ENCODE assay signal across 34 cellular contexts in the genomic region with DNA sequence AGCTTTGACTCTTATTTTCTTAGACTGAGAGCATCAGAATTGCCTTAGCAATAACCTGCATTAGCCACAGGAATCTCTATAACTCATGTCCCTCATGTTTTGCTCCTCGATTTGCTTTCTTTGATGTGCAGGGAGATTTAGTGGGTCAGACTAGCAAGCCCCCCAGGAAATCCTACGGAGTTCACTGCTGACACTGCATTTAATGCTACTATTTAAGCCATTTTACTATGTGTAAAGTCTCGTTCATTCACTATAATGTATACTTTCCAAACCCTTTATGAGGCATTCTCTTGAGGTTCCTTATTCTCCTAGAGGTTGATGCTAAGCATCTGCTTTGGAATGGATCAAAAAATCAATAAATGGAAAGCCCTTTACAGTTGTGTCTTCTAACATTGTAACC. TPM values are rescaled to one million over a fixed set of nuclear protein-coding genes. Genes with fewer than 3 reads are reported as not detected.
"Had no signal": no experiment of that assay in that cellular context is flagged by ENCODE, and none has a peak within 500 bp of the region (broad histone marks: within the 10 kb centered on the region; RNA-seq: fewer than 3 reads in every experiment).

No MANE protein-coding gene starts in this region.

- DNase-seq: Karpas-422, Kasumi-1, MG63, MM.1S, MV-4-11, NCI-H1048, NCI-H1092, NCI-H1105, NCI-H1105 treated with DMSO at 0.1 percent for 48 hours, NCI-H1417 treated with DMSO at 0.1 percent for 48 hours, NCI-H1436, NCI-H1436 treated with DMSO at 0.1 percent for 48 hours, NCI-H146, NCI-H1694, NCI-H1694 treated with DMSO at 0.1 percent for 48 hours, NCI-H187, NCI-H187 treated with DMSO at 0.1 percent for 48 hours, NCI-H1930, NCI-H2029, NCI-H2029 treated with DMSO at 0.1 percent for 48 hours, NCI-H2081, NCI-H2081 treated with DMSO at 0.1 percent for 48 hours, NCI-H2107, NCI-H2171, NCI-H2171 treated with DMSO at 0.1 percent for 48 hours, NCI-H2227 treated with DMSO at 0.1 percent for 48 hours, NCI-H226, NCI-H345, NCI-H446, NCI-H446 treated with DMSO at 0.1 percent for 48 hours, NCI-H510A, NCI-H510A treated with DMSO at 0.1 percent for 48 hours had no signal

- H3K9me3 ChIP-seq: MG63 had no signal

- H3K27me3 ChIP-seq: MG63 had no signal

- H3K36me3 ChIP-seq: MG63 had no signal

- H3K4me3 ChIP-seq: MG63 had no signal

RNA-seq across cellular contexts. Expression of gene DYNC1I1, which starts 28.4 kb away (rescaled TPM):
- total RNA-seq: MCF 10A, NCI-H460 had no signal
